Comparison of ENCODE assay signal across 11 cellular contexts in genomic region chr10:62582804-62583208, GRCh38.
DNase-seq lines count a peak whose midpoint lies in the region; ATAC-seq, FAIRE-seq and TF ChIP-seq lines count a peak whose summit lies in the region.
"Had no signal": no experiment of that assay in that cellular context is flagged by ENCODE, and none has a peak within 500 bp of the region (broad histone marks: within the 10 kb centered on the region; RNA-seq: fewer than 3 reads in every experiment).

No MANE protein-coding gene starts in this region.

- POLR2A ChIA-PET in CD8-positive, alpha-beta memory T cell (lab: Charles Lee): no interaction called here

- no peak for ATAC-seq in GM18517 (IDR thresholded peaks at IDR 0.05; ENCODE audit: unreplicated experiment)
- ATAC-seq: activated T-cell treated with anti-CD3 and anti-CD28 coated beads, Interleukin-2, amount 50 U/mL, for 72 hours had no signal

- peaks cover 4 to 10% of the 10 kb centered on the region in 2 donors for H3K27me3 Mint-ChIP-seq in CD8-positive, alpha-beta memory T cell
- peaks cover 8% of the 10 kb centered on the region for H3K27me3 Mint-ChIP-seq in activated naive CD4-positive, alpha-beta T cell treated with anti-CD3 and anti-CD28 coated beads, Interleukin-2, amount 10 ng/mL, durations not matched to agents 7 days and 5 days

- H3K4me3 Mint-ChIP-seq in CD8-positive, alpha-beta memory T cell: no peak overlapping the region
- H3K4me3 Mint-ChIP-seq in activated naive CD4-positive, alpha-beta T cell treated with anti-CD3 and anti-CD28 coated beads, Interleukin-2, amount 10 ng/mL, durations not matched to agents 7 days and 5 days: no peak overlapping the region
- H3K4me3 Mint-ChIP-seq: activated T-cell treated with anti-CD3 and anti-CD28 coated beads, Interleukin-2, amount 50 U/mL, for 72 hours had no signal

- CTCF ChIA-PET in CD8-positive, alpha-beta memory T cell (lab: Charles Lee): interaction anchor here (0.9 kb wide), 1 partner anchor 11 kb away, joined by 3 read pairs; no protein-coding TSS in a partner anchor
- CTCF ChIA-PET in activated naive CD4-positive, alpha-beta T cell treated with anti-CD3 and anti-CD28 coated beads, Interleukin-2, amount 10 ng/mL, durations not matched to agents 7 days and 5 days (lab: Charles Lee): no interaction called here

- TF ChIP-seq CTCF in bronchial epithelial cell (IDR thresholded peaks at IDR 0.05; ENCODE audit: insufficient read depth, low read length, severe bottlenecking): no peak

- DNase-seq in H54 (ENCODE audit: insufficient read length, low spot score): peak; percentile 40
- DNase-seq in bronchial epithelial cell (ENCODE audit: low read depth): peak; percentile 67
- DNase-seq in kidney glomerular epithelial cell (lab: John Stamatoyannopoulos, UW): peak; percentile 6
- DNase-seq in stromal cell of bone marrow (ENCODE audit: low read depth): peak; percentile 97
- no peak for DNase-seq in CD8-positive, alpha-beta memory T cell
- DNase-seq in medulla oblongata (ENCODE audit: extremely low spot score): no peak
- DNase-seq in activated naive CD4-positive, alpha-beta T cell treated with anti-CD3 and anti-CD28 coated beads, Interleukin-2, amount 10 ng/mL, durations not matched to agents 7 days and 5 days: no peak
- DNase-seq: activated T-cell treated with anti-CD3 and anti-CD28 coated beads, Interleukin-2, amount 50 U/mL, for 72 hours; GDM1; NCI-H1436 treated with DMSO at 0.1 percent for 48 hours had no signal

- H3K27ac ChIP-seq in CD8-positive, alpha-beta memory T cell (ENCODE audit: low read depth, low read length): no peak overlapping the region

- H3K36me3 Mint-ChIP-seq in CD8-positive, alpha-beta memory T cell: no peaks in the 10 kb centered on the region
- no peaks in the 10 kb centered on the region for H3K36me3 Mint-ChIP-seq in activated naive CD4-positive, alpha-beta T cell treated with anti-CD3 and anti-CD28 coated beads, Interleukin-2, amount 10 ng/mL, durations not matched to agents 7 days and 5 days

- H3K4me1 ChIP-seq in CD8-positive, alpha-beta memory T cell (ENCODE audit: insufficient read depth, low read length): no peaks in the 10 kb centered on the region

- no peaks in the 10 kb centered on the region for H3K36me3 ChIP-seq in bronchial epithelial cell (ENCODE audit: control insufficient read depth, insufficient read depth, low read length)
- no peaks in the 10 kb centered on the region for H3K36me3 ChIP-seq in CD8-positive, alpha-beta memory T cell (ENCODE audit: insufficient read depth, low read length)

- FAIRE-seq in H54 (lab: Jason Lieb, UNC): peak; percentile 79
- no peak for FAIRE-seq in bronchial epithelial cell (lab: Jason Lieb, UNC)

- H3K4me1 Mint-ChIP-seq in CD8-positive, alpha-beta memory T cell: no peaks in the 10 kb centered on the region
- no peaks in the 10 kb centered on the region for H3K4me1 Mint-ChIP-seq in activated naive CD4-positive, alpha-beta T cell treated with anti-CD3 and anti-CD28 coated beads, Interleukin-2, amount 10 ng/mL, durations not matched to agents 7 days and 5 days

- no peak overlapping the region for H3K4me3 ChIP-seq in bronchial epithelial cell (ENCODE audit: low read depth, low read length)
- no peak overlapping the region for H3K4me3 ChIP-seq in CD8-positive, alpha-beta memory T cell (ENCODE audit: low read length)

- TF ChIP-seq POLR2A in H54 (IDR thresholded peaks at IDR 0.05; ENCODE audit: low read depth, low read length): no peak

- no peak overlapping the region for H3K27ac Mint-ChIP-seq in CD8-positive, alpha-beta memory T cell
- H3K27ac Mint-ChIP-seq in activated naive CD4-positive, alpha-beta T cell treated with anti-CD3 and anti-CD28 coated beads, Interleukin-2, amount 10 ng/mL, durations not matched to agents 7 days and 5 days: no peak overlapping the region
- H3K27ac Mint-ChIP-seq: activated T-cell treated with anti-CD3 and anti-CD28 coated beads, Interleukin-2, amount 50 U/mL, for 72 hours had no signal

- H3K27me3 ChIP-seq in bronchial epithelial cell (ENCODE audit: control insufficient read depth, insufficient read depth, low read length): no peaks in the 10 kb centered on the region
- no peaks in the 10 kb centered on the region for H3K27me3 ChIP-seq in CD8-positive, alpha-beta memory T cell (ENCODE audit: insufficient read depth, low read length, poor library complexity, severe bottlenecking)

- no peaks in the 10 kb centered on the region for H3K9me3 Mint-ChIP-seq in CD8-positive, alpha-beta memory T cell
- H3K9me3 Mint-ChIP-seq in activated naive CD4-positive, alpha-beta T cell treated with anti-CD3 and anti-CD28 coated beads, Interleukin-2, amount 10 ng/mL, durations not matched to agents 7 days and 5 days: no peaks in the 10 kb centered on the region
- H3K9me3 Mint-ChIP-seq: activated T-cell treated with anti-CD3 and anti-CD28 coated beads, Interleukin-2, amount 50 U/mL, for 72 hours had no signal

- H3K9me3 ChIP-seq in CD8-positive, alpha-beta memory T cell (ENCODE audit: low read length): no peaks in the 10 kb centered on the region

Comparison
In these comparisons a context has a peak if more than half of its experiments do, and no peak if none do; other contexts are left out.
1. DNase-seq: peak in H54 (single experiment), bronchial epithelial cell (single experiment), kidney glomerular epithelial cell (single experiment) and stromal cell of bone marrow (single experiment); none in CD8-positive, alpha-beta memory T cell (0 of 5), medulla oblongata (single experiment) and activated naive CD4-positive, alpha-beta T cell treated with anti-CD3 and anti-CD28 coated beads, Interleukin-2, amount 10 ng/mL, durations not matched to agents 7 days and 5 days (single experiment).